9 cellular contexts compared by ENCODE assay signal in genomic region chr12:27012982-27013255, GRCh38. TPM values are rescaled to one million over a fixed set of nuclear protein-coding genes. Genes with fewer than 3 reads are reported as not detected.
DNase-seq lines count a peak whose midpoint lies in the region; ATAC-seq and TF ChIP-seq lines count a peak whose summit lies in the region.
"Had no signal": no experiment of that assay in that cellular context is flagged by ENCODE, and none has a peak within 500 bp of the region (broad histone marks: within the 10 kb centered on the region; RNA-seq: fewer than 3 reads in every experiment).

No MANE protein-coding gene starts in this region.

- H3K4me3 ChIP-seq in H7 (ENCODE audit: insufficient read depth, low read depth, low read length): no peak overlapping the region

- no peak for DNase-seq in T-helper 2 cell treated with Interferon-gamma antibody and Interleukin-4, amounts not matched to agents 5 μg/mL and 100 μg/mL, for 36 hours (ENCODE audit: low spot score)
- no peak for DNase-seq in T-helper 2 cell
- peak in 1 of 2 donors; percentile 62 for DNase-seq in foreskin keratinocyte
- DNase-seq in stimulated activated effector memory CD8-positive, alpha-beta T cell treated with anti-CD3 and anti-CD28 coated beads, Interleukin-12 subunit alpha, Interleukin-12 subunit beta, amount 100 ng/mL, for 72 hours (ENCODE audit: low spot score in 2 of 2): no peak
- no peak for DNase-seq in effector CD4-positive, alpha-beta T cell
- DNase-seq in H7: no peak
- DNase-seq: NCI-H1694 had no signal

- H3K36me3 Mint-ChIP-seq in T-helper 2 cell treated with Interferon-gamma antibody and Interleukin-4, amounts not matched to agents 5 μg/mL and 100 μg/mL, for 36 hours (ENCODE audit: low read depth): peaks cover 23% of the 10 kb centered on the region
- peaks cover 21% of the 10 kb centered on the region for H3K36me3 Mint-ChIP-seq in stimulated activated effector memory CD8-positive, alpha-beta T cell treated with anti-CD3 and anti-CD28 coated beads, Interleukin-12 subunit alpha, Interleukin-12 subunit beta, amount 100 ng/mL, for 72 hours

- no peaks in the 10 kb centered on the region for H3K9me3 Mint-ChIP-seq in T-helper 2 cell treated with Interferon-gamma antibody and Interleukin-4, amounts not matched to agents 5 μg/mL and 100 μg/mL, for 36 hours
- no peaks in the 10 kb centered on the region for H3K9me3 Mint-ChIP-seq in stimulated activated effector memory CD8-positive, alpha-beta T cell treated with anti-CD3 and anti-CD28 coated beads, Interleukin-12 subunit alpha, Interleukin-12 subunit beta, amount 100 ng/mL, for 72 hours

- peak overlapping the region; percentile 93 for H3K4me3 Mint-ChIP-seq in T-helper 2 cell treated with Interferon-gamma antibody and Interleukin-4, amounts not matched to agents 5 μg/mL and 100 μg/mL, for 36 hours
- peak overlapping the region; percentile 80 for H3K4me3 Mint-ChIP-seq in stimulated activated effector memory CD8-positive, alpha-beta T cell treated with anti-CD3 and anti-CD28 coated beads, Interleukin-12 subunit alpha, Interleukin-12 subunit beta, amount 100 ng/mL, for 72 hours

- H3K27me3 Mint-ChIP-seq in T-helper 2 cell treated with Interferon-gamma antibody and Interleukin-4, amounts not matched to agents 5 μg/mL and 100 μg/mL, for 36 hours (ENCODE audit: low read depth): no peaks in the 10 kb centered on the region

- ATAC-seq in foreskin keratinocyte: no peak
- no peak for ATAC-seq in stimulated activated effector memory CD8-positive, alpha-beta T cell treated with anti-CD3 and anti-CD28 coated beads, Interleukin-12 subunit alpha, Interleukin-12 subunit beta, amount 100 ng/mL, for 72 hours
- no peak for ATAC-seq in HG02970 (IDR thresholded peaks at IDR 0.05; ENCODE audit: low FRiP score, unreplicated experiment)

- no peaks in the 10 kb centered on the region for H3K36me3 ChIP-seq in H7 (replicated peaks; ENCODE audit: control insufficient read depth, insufficient read depth, low read length)

- no peak for TF ChIP-seq CTCF in VCaP (conservative IDR thresholded peaks at IDR 0.05)
- no peak for TF ChIP-seq CTCF in foreskin keratinocyte (conservative IDR thresholded peaks at IDR 0.05)

- peaks cover 24% of the 10 kb centered on the region for H3K4me1 ChIP-seq in foreskin keratinocyte

- peaks cover 58% of the 10 kb centered on the region for H3K4me1 Mint-ChIP-seq in T-helper 2 cell treated with Interferon-gamma antibody and Interleukin-4, amounts not matched to agents 5 μg/mL and 100 μg/mL, for 36 hours (ENCODE audit: low read depth)
- H3K4me1 Mint-ChIP-seq in stimulated activated effector memory CD8-positive, alpha-beta T cell treated with anti-CD3 and anti-CD28 coated beads, Interleukin-12 subunit alpha, Interleukin-12 subunit beta, amount 100 ng/mL, for 72 hours: peaks cover 36% of the 10 kb centered on the region

- peak overlapping the region; percentile 22 for H3K27ac Mint-ChIP-seq in T-helper 2 cell treated with Interferon-gamma antibody and Interleukin-4, amounts not matched to agents 5 μg/mL and 100 μg/mL, for 36 hours
- no peak overlapping the region for H3K27ac Mint-ChIP-seq in stimulated activated effector memory CD8-positive, alpha-beta T cell treated with anti-CD3 and anti-CD28 coated beads, Interleukin-12 subunit alpha, Interleukin-12 subunit beta, amount 100 ng/mL, for 72 hours

- H3K27me3 ChIP-seq in foreskin keratinocyte (no peaks in the 10 kb centered on the region), H7 (ENCODE audit: control insufficient read depth, insufficient read depth, low read length) (no peaks in the 10 kb centered on the region)

- peak overlapping the region; percentile 87 for H3K27ac ChIP-seq in VCaP
- H3K27ac ChIP-seq in foreskin keratinocyte: peak overlapping the region; percentile 45

RNA-seq across cellular contexts. Expression of gene TM7SF3, which starts 1.3 kb away (rescaled TPM):
- 91.2 and 126 TPM in 2 replicates for total RNA-seq in foreskin keratinocyte
- 59.0 and 95.3 TPM in 2 replicates for polyA plus RNA-seq in foreskin keratinocyte
- 44.7 and 56.3 TPM in 2 replicates for total RNA-seq in H7 (2014; rRNA removed; shearing (Covaris generic))

RNA-seq across cellular contexts. Expression of gene MED21, which starts 9.4 kb away (rescaled TPM):
- 52.0 and 56.9 TPM in 2 replicates for total RNA-seq in foreskin keratinocyte
- polyA plus RNA-seq in foreskin keratinocyte: 27.8 and 31.4 TPM in 2 replicates
- total RNA-seq in H7 (2014; rRNA removed; shearing (Covaris generic)): 35.2 and 43.2 TPM in 2 replicates
